In the genomic region with DNA sequence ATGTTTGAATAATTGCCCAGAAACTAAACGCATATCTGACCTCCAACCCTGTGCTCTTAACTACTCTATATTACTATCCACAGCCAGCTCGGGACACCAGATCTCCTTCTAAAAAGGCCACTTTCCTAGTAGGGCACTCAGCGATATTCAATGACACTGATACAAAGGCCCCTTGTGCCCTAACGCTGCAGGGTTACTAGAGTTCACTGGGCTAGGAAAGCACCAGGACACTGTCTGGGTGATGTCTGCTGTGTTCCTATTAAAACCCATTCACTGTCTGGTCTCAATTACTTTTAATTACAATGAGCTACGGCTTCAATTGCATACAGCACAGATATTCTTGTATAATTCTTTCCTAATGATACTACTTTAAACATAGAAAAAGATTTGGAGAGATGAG, we compare ENCODE assay signal across 1 cellular context.
TF ChIP-seq lines count a peak whose summit lies in the region.

No MANE protein-coding gene starts in this region.

TF ChIP-seq in GM23338, 12 proteins besides CTCF, POLR2A, EP300 and RAD21 (continued from another document):
- TF ChIP-seq, protein P1, sequence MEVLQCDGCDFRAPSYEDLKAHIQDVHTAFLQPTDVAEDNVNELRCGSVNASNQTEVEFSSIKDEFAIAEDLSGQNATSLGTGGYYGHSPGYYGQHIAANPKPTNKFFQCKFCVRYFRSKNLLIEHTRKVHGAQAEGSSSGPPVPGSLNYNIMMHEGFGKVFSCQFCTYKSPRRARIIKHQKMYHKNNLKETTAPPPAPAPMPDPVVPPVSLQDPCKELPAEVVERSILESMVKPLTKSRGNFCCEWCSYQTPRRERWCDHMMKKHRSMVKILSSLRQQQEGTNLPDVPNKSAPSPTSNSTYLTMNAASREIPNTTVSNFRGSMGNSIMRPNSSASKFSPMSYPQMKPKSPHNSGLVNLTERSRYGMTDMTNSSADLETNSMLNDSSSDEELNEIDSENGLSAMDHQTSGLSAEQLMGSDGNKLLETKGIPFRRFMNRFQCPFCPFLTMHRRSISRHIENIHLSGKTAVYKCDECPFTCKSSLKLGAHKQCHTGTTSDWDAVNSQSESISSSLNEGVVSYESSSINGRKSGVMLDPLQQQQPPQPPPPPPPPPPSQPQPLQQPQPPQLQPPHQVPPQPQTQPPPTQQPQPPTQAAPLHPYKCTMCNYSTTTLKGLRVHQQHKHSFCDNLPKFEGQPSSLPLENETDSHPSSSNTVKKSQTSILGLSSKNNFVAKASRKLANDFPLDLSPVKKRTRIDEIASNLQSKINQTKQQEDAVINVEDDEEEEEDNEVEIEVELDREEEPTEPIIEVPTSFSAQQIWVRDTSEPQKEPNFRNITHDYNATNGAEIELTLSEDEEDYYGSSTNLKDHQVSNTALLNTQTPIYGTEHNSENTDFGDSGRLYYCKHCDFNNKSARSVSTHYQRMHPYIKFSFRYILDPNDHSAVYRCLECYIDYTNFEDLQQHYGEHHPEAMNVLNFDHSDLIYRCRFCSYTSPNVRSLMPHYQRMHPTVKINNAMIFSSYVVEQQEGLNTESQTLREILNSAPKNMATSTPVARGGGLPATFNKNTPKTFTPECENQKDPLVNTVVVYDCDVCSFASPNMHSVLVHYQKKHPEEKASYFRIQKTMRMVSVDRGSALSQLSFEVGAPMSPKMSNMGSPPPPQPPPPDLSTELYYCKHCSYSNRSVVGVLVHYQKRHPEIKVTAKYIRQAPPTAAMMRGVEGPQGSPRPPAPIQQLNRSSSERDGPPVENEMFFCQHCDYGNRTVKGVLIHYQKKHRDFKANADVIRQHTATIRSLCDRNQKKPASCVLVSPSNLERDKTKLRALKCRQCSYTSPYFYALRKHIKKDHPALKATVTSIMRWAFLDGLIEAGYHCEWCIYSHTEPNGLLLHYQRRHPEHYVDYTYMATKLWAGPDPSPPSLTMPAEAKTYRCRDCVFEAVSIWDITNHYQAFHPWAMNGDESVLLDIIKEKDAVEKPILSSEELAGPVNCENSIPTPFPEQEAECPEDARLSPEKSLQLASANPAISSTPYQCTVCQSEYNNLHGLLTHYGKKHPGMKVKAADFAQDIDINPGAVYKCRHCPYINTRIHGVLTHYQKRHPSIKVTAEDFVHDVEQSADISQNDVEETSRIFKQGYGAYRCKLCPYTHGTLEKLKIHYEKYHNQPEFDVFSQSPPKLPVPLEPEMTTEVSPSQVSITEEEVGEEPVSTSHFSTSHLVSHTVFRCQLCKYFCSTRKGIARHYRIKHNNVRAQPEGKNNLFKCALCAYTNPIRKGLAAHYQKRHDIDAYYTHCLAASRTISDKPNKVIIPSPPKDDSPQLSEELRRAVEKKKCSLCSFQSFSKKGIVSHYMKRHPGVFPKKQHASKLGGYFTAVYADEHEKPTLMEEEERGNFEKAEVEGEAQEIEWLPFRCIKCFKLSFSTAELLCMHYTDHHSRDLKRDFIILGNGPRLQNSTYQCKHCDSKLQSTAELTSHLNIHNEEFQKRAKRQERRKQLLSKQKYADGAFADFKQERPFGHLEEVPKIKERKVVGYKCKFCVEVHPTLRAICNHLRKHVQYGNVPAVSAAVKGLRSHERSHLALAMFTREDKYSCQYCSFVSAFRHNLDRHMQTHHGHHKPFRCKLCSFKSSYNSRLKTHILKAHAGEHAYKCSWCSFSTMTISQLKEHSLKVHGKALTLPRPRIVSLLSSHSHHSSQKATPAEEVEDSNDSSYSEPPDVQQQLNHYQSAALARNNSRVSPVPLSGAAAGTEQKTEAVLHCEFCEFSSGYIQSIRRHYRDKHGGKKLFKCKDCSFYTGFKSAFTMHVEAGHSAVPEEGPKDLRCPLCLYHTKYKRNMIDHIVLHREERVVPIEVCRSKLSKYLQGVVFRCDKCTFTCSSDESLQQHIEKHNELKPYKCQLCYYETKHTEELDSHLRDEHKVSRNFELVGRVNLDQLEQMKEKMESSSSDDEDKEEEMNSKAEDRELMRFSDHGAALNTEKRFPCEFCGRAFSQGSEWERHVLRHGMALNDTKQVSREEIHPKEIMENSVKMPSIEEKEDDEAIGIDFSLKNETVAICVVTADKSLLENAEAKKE (CRISPR knock-in tag; IDR thresholded peaks at IDR 0.05): no peak
- no peak for TF ChIP-seq EZH2 (IDR thresholded peaks at IDR 0.05; ENCODE audit: low read depth, unreplicated experiment)
- no peak for TF ChIP-seq JUNB (IDR thresholded peaks at IDR 0.05; ENCODE audit: unreplicated experiment)
- TF ChIP-seq, protein P2, sequence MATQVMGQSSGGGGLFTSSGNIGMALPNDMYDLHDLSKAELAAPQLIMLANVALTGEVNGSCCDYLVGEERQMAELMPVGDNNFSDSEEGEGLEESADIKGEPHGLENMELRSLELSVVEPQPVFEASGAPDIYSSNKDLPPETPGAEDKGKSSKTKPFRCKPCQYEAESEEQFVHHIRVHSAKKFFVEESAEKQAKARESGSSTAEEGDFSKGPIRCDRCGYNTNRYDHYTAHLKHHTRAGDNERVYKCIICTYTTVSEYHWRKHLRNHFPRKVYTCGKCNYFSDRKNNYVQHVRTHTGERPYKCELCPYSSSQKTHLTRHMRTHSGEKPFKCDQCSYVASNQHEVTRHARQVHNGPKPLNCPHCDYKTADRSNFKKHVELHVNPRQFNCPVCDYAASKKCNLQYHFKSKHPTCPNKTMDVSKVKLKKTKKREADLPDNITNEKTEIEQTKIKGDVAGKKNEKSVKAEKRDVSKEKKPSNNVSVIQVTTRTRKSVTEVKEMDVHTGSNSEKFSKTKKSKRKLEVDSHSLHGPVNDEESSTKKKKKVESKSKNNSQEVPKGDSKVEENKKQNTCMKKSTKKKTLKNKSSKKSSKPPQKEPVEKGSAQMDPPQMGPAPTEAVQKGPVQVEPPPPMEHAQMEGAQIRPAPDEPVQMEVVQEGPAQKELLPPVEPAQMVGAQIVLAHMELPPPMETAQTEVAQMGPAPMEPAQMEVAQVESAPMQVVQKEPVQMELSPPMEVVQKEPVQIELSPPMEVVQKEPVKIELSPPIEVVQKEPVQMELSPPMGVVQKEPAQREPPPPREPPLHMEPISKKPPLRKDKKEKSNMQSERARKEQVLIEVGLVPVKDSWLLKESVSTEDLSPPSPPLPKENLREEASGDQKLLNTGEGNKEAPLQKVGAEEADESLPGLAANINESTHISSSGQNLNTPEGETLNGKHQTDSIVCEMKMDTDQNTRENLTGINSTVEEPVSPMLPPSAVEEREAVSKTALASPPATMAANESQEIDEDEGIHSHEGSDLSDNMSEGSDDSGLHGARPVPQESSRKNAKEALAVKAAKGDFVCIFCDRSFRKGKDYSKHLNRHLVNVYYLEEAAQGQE (IDR thresholded peaks at IDR 0.05; ENCODE audit: unreplicated experiment): no peak
